Comparison of ENCODE assay signal across 17 cellular contexts in the genomic region with DNA sequence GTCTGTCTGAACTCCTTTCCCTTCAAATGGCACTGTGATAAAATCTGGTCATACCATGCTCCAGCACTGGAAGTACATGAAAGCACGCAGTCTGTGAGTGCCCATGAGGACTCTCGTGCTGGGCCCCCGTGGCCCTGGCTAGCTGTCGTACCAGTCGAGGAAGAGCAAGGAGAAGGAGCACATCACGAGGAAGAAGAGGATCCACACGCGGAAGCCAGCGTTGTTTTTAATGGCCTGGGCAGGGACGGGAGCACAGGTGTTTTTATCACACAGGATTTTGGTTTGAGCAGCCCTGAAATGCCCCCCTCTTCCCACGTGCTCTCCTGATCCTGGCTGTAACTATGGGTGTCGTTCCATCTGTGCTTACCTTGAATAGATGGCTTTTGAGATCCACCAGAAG. TPM values are rescaled to one million over a fixed set of nuclear protein-coding genes. Genes with fewer than 3 reads are reported as not detected.
"Had no signal": no experiment of that assay in that cellular context is flagged by ENCODE, and none has a peak within 500 bp of the region (broad histone marks: within the 10 kb centered on the region; RNA-seq: fewer than 3 reads in every experiment).

No MANE protein-coding gene starts in this region.

- ATAC-seq: gastroesophageal sphincter, heart right ventricle, left colon, SK-N-SH treated with all-trans-retinoic acid at 6 μM for 48 hours, upper lobe of right lung, WTC11 had no signal

- H3K27ac Mint-ChIP-seq: activated T-helper 2 cell treated with anti-CD3 and anti-CD28 coated beads, Interferon-gamma antibody, Interleukin-2, Interleukin-4, amounts not matched to agents 10 μg/mL and 5 μg/mL and 100 μg/mL, durations not matched to agents 14 hours and 24 hours and 36 hours; dendritic cell treated with granulocyte-macrophage colony-stimulating factor and Interleukin-4, amounts not matched to agents 40 ng/mL and 50 ng/mL, for 4 days; T-helper 1 cell treated with Interleukin-12 subunit alpha and Interleukin-12 subunit beta and Interleukin-4 antibody, amounts not matched to agents 30 μg/mL and 1 μg/mL, for 36 hours; WTC11 had no signal

- H3K4me3 Mint-ChIP-seq: dendritic cell treated with granulocyte-macrophage colony-stimulating factor and Interleukin-4, amounts not matched to agents 40 ng/mL and 50 ng/mL, for 4 days; naive B cell; T-helper 1 cell treated with Interleukin-12 subunit alpha and Interleukin-12 subunit beta and Interleukin-4 antibody, amounts not matched to agents 30 μg/mL and 1 μg/mL, for 36 hours; WTC11 had no signal

- H3K4me1 Mint-ChIP-seq: naive B cell had no signal

- H3K9me3 ChIP-seq: gastroesophageal sphincter, heart right ventricle, neutrophil, thoracic aorta, upper lobe of right lung had no signal

- H3K27me3 ChIP-seq: gastroesophageal sphincter, heart right ventricle, neutrophil, upper lobe of right lung had no signal

- H3K27ac ChIP-seq: gastroesophageal sphincter, heart right ventricle, neutrophil, parathyroid adenoma, thoracic aorta, upper lobe of right lung had no signal

- H3K27me3 Mint-ChIP-seq: dendritic cell treated with granulocyte-macrophage colony-stimulating factor and Interleukin-4, amounts not matched to agents 40 ng/mL and 50 ng/mL, for 4 days; naive B cell had no signal

- DNase-seq: activated CD4-positive, alpha-beta T cell treated with anti-CD3 and anti-CD28 coated beads for 4 hours; erythroblast; heart right ventricle; left colon; mammary epithelial cell; naive B cell; stimulated activated CD4-positive, alpha-beta T cell treated with anti-CD3 and anti-CD28 coated beads, Interleukin-1b, Interleukin-23, amount 100 ng/mL, for 48 hours; upper lobe of right lung had no signal

- H3K9me3 Mint-ChIP-seq: activated T-helper 2 cell treated with anti-CD3 and anti-CD28 coated beads, Interferon-gamma antibody, Interleukin-2, Interleukin-4, amounts not matched to agents 10 μg/mL and 5 μg/mL and 100 μg/mL, durations not matched to agents 14 hours and 24 hours and 36 hours; dendritic cell treated with granulocyte-macrophage colony-stimulating factor and Interleukin-4, amounts not matched to agents 40 ng/mL and 50 ng/mL, for 4 days; T-helper 1 cell treated with Interleukin-12 subunit alpha and Interleukin-12 subunit beta and Interleukin-4 antibody, amounts not matched to agents 30 μg/mL and 1 μg/mL, for 36 hours had no signal

- H3K4me3 ChIP-seq: gastroesophageal sphincter, heart right ventricle, thoracic aorta, upper lobe of right lung had no signal

- H3K4me1 ChIP-seq: gastroesophageal sphincter, heart right ventricle, parathyroid adenoma, upper lobe of right lung had no signal

RNA-seq across cellular contexts. Expression of a gene that starts 33.0 kb away (rescaled TPM):
- total RNA-seq: activated T-helper 2 cell treated with anti-CD3 and anti-CD28 coated beads, Interferon-gamma antibody, Interleukin-2, Interleukin-4, amounts not matched to agents 10 μg/mL and 5 μg/mL and 100 μg/mL, durations not matched to agents 14 hours and 24 hours and 36 hours had no signal
